ENCODE assay signal across 8 cellular contexts in genomic region chr17:11144358-11145233, GRCh38.
DNase-seq lines count a peak whose midpoint lies in the region; ATAC-seq and FAIRE-seq lines count a peak whose summit lies in the region.

No MANE protein-coding gene starts in this region.

- no peaks in the 10 kb centered on the region for H3K4me1 Mint-ChIP-seq in activated naive CD8-positive, alpha-beta T cell treated with anti-CD3 and anti-CD28 coated beads, Interleukin-2, amount 50 U/mL, for 24 hours
- H3K4me1 Mint-ChIP-seq in activated naive CD8-positive, alpha-beta T cell treated with anti-CD3 and anti-CD28 coated beads for 36 hours, result no peaks in the 10 kb centered on the region

- no peaks in the 10 kb centered on the region for H3K36me3 Mint-ChIP-seq in activated naive CD8-positive, alpha-beta T cell treated with anti-CD3 and anti-CD28 coated beads, Interleukin-2, amount 50 U/mL, for 24 hours (ENCODE audit: low read depth)
- H3K36me3 Mint-ChIP-seq in activated naive CD8-positive, alpha-beta T cell treated with anti-CD3 and anti-CD28 coated beads for 36 hours, result no peaks in the 10 kb centered on the region

- ATAC-seq in activated naive CD8-positive, alpha-beta T cell treated with anti-CD3 and anti-CD28 coated beads, Interleukin-2, amount 50 U/mL, for 24 hours, result no peak
- no peak for ATAC-seq in GM21515 (IDR thresholded peaks at IDR 0.05; ENCODE audit: unreplicated experiment)
- no peak for ATAC-seq in GM18907 (IDR thresholded peaks at IDR 0.05; ENCODE audit: unreplicated experiment)

- H3K9me3 Mint-ChIP-seq in activated naive CD8-positive, alpha-beta T cell treated with anti-CD3 and anti-CD28 coated beads, Interleukin-2, amount 50 U/mL, for 24 hours, result peaks cover 10% of the 10 kb centered on the region
- peaks cover 6% of the 10 kb centered on the region for H3K9me3 Mint-ChIP-seq in activated naive CD8-positive, alpha-beta T cell treated with anti-CD3 and anti-CD28 coated beads for 36 hours

- no peak for DNase-seq in activated naive CD8-positive, alpha-beta T cell treated with anti-CD3 and anti-CD28 coated beads, Interleukin-2, amount 50 U/mL, for 24 hours
- no peak for DNase-seq in activated naive CD8-positive, alpha-beta T cell treated with anti-CD3 and anti-CD28 coated beads for 36 hours
- DNase-seq in RKO (ENCODE audit: low spot score) (peak; percentile 82), frontal cortex (ENCODE audit: low spot score in 2 of 2) (peak; percentile 10 to 44), renal cortical epithelial cell (ENCODE audit: low read depth) (peak; percentile 3), NCI-H510A treated with DMSO at 0.1 percent for 48 hours (lab: John Stamatoyannopoulos, UW) (no peak)

- H3K4me3 Mint-ChIP-seq in activated naive CD8-positive, alpha-beta T cell treated with anti-CD3 and anti-CD28 coated beads, Interleukin-2, amount 50 U/mL, for 24 hours, result no peak overlapping the region
- H3K4me3 Mint-ChIP-seq in activated naive CD8-positive, alpha-beta T cell treated with anti-CD3 and anti-CD28 coated beads for 36 hours, result no peak overlapping the region

- peak overlapping the region; percentile 10 for H3K27ac Mint-ChIP-seq in activated naive CD8-positive, alpha-beta T cell treated with anti-CD3 and anti-CD28 coated beads, Interleukin-2, amount 50 U/mL, for 24 hours
- no peak overlapping the region for H3K27ac Mint-ChIP-seq in activated naive CD8-positive, alpha-beta T cell treated with anti-CD3 and anti-CD28 coated beads for 36 hours

- peaks cover 2% of the 10 kb centered on the region for H3K27me3 Mint-ChIP-seq in activated naive CD8-positive, alpha-beta T cell treated with anti-CD3 and anti-CD28 coated beads, Interleukin-2, amount 50 U/mL, for 24 hours
- peaks cover 26% of the 10 kb centered on the region for H3K27me3 Mint-ChIP-seq in activated naive CD8-positive, alpha-beta T cell treated with anti-CD3 and anti-CD28 coated beads for 36 hours

- FAIRE-seq in frontal cortex (lab: Jason Lieb, UNC), result no peak

Comparison
In these comparisons a context has a peak if more than half of its experiments do, and no peak if none do; other contexts are left out.
1. DNase-seq: peak in RKO (single experiment), frontal cortex (2 of 2) and renal cortical epithelial cell (single experiment); none in activated naive CD8-positive, alpha-beta T cell treated with anti-CD3 and anti-CD28 coated beads, Interleukin-2, amount 50 U/mL, for 24 hours (single experiment), activated naive CD8-positive, alpha-beta T cell treated with anti-CD3 and anti-CD28 coated beads for 36 hours (single experiment) and NCI-H510A treated with DMSO at 0.1 percent for 48 hours (single experiment).